Comparison of ENCODE assay signal across 1 cellular context in genomic region chr6:11206576-11206975, GRCh38.
TF ChIP-seq lines count a peak whose summit lies in the region.

No MANE protein-coding gene starts in this region.

TF ChIP-seq in HepG2, 621 proteins besides CTCF, POLR2A, EP300 and RAD21 (continued from another document):
- no peak for TF ChIP-seq TOE1 (CRISPR knock-in tag; IDR thresholded peaks at IDR 0.05)
- no peak for TF ChIP-seq IRF9 (CRISPR knock-in tag; IDR thresholded peaks at IDR 0.05; ENCODE audit: borderline replicate concordance)
- no peak for TF ChIP-seq ZNF547 (CRISPR knock-in tag; IDR thresholded peaks at IDR 0.05)
- TF ChIP-seq ZNF841 (CRISPR knock-in tag; IDR thresholded peaks at IDR 0.05; ENCODE audit: borderline replicate concordance), result no peak
